In genomic region chr2:54497738-54498680, GRCh38 we compare ENCODE assay signal across 8 cellular contexts. TPM values are rescaled to one million over a fixed set of nuclear protein-coding genes. Genes with fewer than 3 reads are reported as not detected.
DNase-seq lines count a peak whose midpoint lies in the region; ATAC-seq, FAIRE-seq and TF ChIP-seq lines count a peak whose summit lies in the region.

No MANE protein-coding gene starts in this region.

- peaks cover 0 to 11% (median 10%) of the 10 kb centered on the region in 3 donors for H3K4me1 ChIP-seq in pancreas

- peak; percentile 86 to 94 (median 90) for ATAC-seq in pancreas

- no peaks in the 10 kb centered on the region for H3K27me3 ChIP-seq in pancreas

- H3K36me3 ChIP-seq in pancreas: no peaks in the 10 kb centered on the region

- H3K27ac ChIP-seq in pancreas: no peak overlapping the region

- WGBS in pancreas, 2 donors: 51 to 65% methylated on average over 8 of the region's 8 CpGs

- no peaks in the 10 kb centered on the region for H3K9me3 ChIP-seq in pancreas

- peak in 1 of 4 donors; percentile 22 for TF ChIP-seq CTCF in pancreas (IDR thresholded peaks at IDR 0.05)

- no peak overlapping the region for H3K4me3 ChIP-seq in pancreas

- intact Hi-C loops in pancreas (cut with DNase I): no loop called here

- no peak for FAIRE-seq in pancreas (lab: Jason Lieb, UNC)

- DNase-seq in G401 (ENCODE audit: low spot score): peak; percentile 60
- DNase-seq in NCI-H510A treated with DMSO at 0.1 percent for 48 hours (lab: John Stamatoyannopoulos, UW): peak; percentile 61
- DNase-seq in fibroblast of gingiva (ENCODE audit: low read depth): peak; percentile 41
- DNase-seq in pancreas: peak in 3 of 6 donors; percentile 24 to 49 (median 26)
- no peak for DNase-seq in SKM-1 treated with dmso at 0.1 percent for 144 hours (lab: John Stamatoyannopoulos, UW; ENCODE audit: unreplicated experiment)
- no peak for DNase-seq in NCI-H226
- DNase-seq in activated CD8-positive, alpha-beta memory T cell treated with anti-CD3 and anti-CD28 coated beads, Interleukin-2, amount 50 U/mL, for 4 hours: no peak
- DNase-seq in NCI-H2029 treated with DMSO at 0.1 percent for 48 hours (lab: John Stamatoyannopoulos, UW): no peak

- in situ Hi-C loops in G401 (cut with HindIII; ENCODE audit: low sequenced_read_pairs): no loop called here

RNA-seq across cellular contexts. Expression of gene SPTBN1, which starts 41.9 kb away (rescaled TPM):
- total RNA-seq in G401 (2014; rRNA removed; shearing (Covaris generic)): 59.6 and 81.0 TPM in 2 replicates
- 100 to 1,000 TPM in 2 of 6 donors, 10 to 100 TPM in 4; 80.8 to 192 (median 89.8) TPM for total RNA-seq in pancreas
- polyA plus RNA-seq in pancreas: 10 to 100 TPM; 43.8 to 52.9 TPM

Comparison
In these comparisons a context has a peak if more than half of its experiments do, and no peak if none do; other contexts are left out.
1. DNase-seq: peak in G401 (single experiment), NCI-H510A treated with DMSO at 0.1 percent for 48 hours (single experiment) and fibroblast of gingiva (single experiment); none in SKM-1 treated with dmso at 0.1 percent for 144 hours (single experiment), NCI-H226 (single experiment), activated CD8-positive, alpha-beta memory T cell treated with anti-CD3 and anti-CD28 coated beads, Interleukin-2, amount 50 U/mL, for 4 hours (single experiment) and NCI-H2029 treated with DMSO at 0.1 percent for 48 hours (single experiment).